1 cellular context compared by ENCODE assay signal in genomic region chr10:10332786-10333185, GRCh38.
A peak's percentile ranks its signal among the peaks of the same experiment; 100 is the strongest.
TF ChIP-seq lines count a peak whose summit lies in the region.

No MANE protein-coding gene starts in this region.

TF ChIP-seq in GM12878, 131 proteins besides CTCF, POLR2A, EP300 and RAD21 (continued from another document):
- TF ChIP-seq ZBTB40 (IDR thresholded peaks at IDR 0.05; ENCODE audit: borderline replicate concordance) (no peak), FOXM1 (IDR thresholded peaks at IDR 0.05; ENCODE audit: low read depth, low read length) (no peak), SMAD1 (IDR thresholded peaks at IDR 0.05; ENCODE audit: low read depth, partially characterized antibody) (no peak), ATF2 (IDR thresholded peaks at IDR 0.05; ENCODE audit: low read length) (peak; percentile 79), YY1 (IDR thresholded peaks at IDR 0.05; ENCODE audit: low read depth, low read length) (no peak)
TF ChIP-seq in GM12878: peak in this region for 4.
